Comparison of ENCODE assay signal across 7 cellular contexts in the genomic region with DNA sequence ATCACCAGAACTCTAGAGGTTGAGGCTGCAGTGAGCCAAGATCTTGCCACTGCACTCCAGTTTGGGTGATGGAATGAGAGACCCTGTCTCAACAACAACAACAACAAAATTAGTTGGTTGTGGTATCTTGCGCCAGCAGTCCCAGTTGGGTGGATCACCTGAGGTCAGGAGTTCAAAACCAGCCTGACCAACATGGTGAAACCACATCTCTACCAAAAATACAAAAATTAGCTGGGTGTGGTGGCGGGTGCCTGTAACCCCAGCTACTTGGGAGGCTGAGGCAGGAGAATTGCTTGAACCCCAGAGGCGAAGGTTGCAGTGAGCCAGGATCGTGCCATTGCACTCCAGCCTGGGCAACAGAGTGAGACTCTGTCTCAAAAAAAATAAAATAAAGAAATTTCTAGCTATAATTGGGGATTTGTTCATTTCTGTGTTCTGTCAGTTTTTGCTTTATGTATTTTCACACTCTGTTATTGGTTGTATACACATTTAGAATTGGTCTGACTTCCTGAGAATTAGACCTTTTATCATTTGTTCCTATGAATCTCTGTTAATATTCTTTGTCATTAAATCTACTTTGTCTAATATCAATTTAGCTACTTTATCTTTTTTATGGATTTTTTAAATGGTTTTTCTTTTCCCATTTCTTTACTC. TPM values are rescaled to one million over a fixed set of nuclear protein-coding genes. Genes with fewer than 3 reads are reported as not detected.
A peak's percentile ranks its signal among the peaks of the same experiment; 100 is the strongest.
DNase-seq lines count a peak whose midpoint lies in the region; ATAC-seq and TF ChIP-seq lines count a peak whose summit lies in the region.
"Not testable (repeated sequence)": the region's sequence is repeated elsewhere in the genome, so short reads cannot be mapped to it uniquely, and the experiment has no call there.

No MANE protein-coding gene starts in this region.

- H3K36me3 Mint-ChIP-seq in Calu3 (ENCODE audit: insufficient read depth, unreplicated experiment): peaks cover 43% of the 10 kb centered on the region
- H3K36me3 Mint-ChIP-seq in activated CD8-positive, alpha-beta memory T cell treated with anti-CD3 and anti-CD28 coated beads, Interleukin-2, amount 10 ng/mL, durations not matched to agents 7 days and 5 days: peaks cover 40% of the 10 kb centered on the region
- H3K36me3 Mint-ChIP-seq in activated naive CD4-positive, alpha-beta T cell treated with anti-CD3 and anti-CD28 coated beads, Interleukin-2, amount 50 U/mL, for 24 hours: peaks cover 22% of the 10 kb centered on the region
- H3K36me3 Mint-ChIP-seq in dendritic cell treated with granulocyte-macrophage colony-stimulating factor and Interleukin-4, amounts not matched to agents 40 ng/mL and 50 ng/mL, for 4 days (ENCODE audit: low read depth): peaks cover 42% of the 10 kb centered on the region
- H3K36me3 Mint-ChIP-seq in stimulated activated memory B cell treated with anti-CD40 and anti-IgM and Interleukin-4, amounts not matched to agents 10 μg/mL and 1 μg/mL and 100 μg/mL, for 72 hours: peaks cover 36% of the 10 kb centered on the region

- not testable (repeated sequence) for H3K27me3 ChIP-seq in RWPE2 (ENCODE audit: insufficient read depth, poor library complexity, severe bottlenecking); neutrophil

- not testable (repeated sequence) for H3K9me3 Mint-ChIP-seq in Calu3 (ENCODE audit: low read depth, unreplicated experiment); activated CD8-positive, alpha-beta memory T cell treated with anti-CD3 and anti-CD28 coated beads, Interleukin-2, amount 10 ng/mL, durations not matched to agents 7 days and 5 days (ENCODE audit: low read depth); activated naive CD4-positive, alpha-beta T cell treated with anti-CD3 and anti-CD28 coated beads, Interleukin-2, amount 50 U/mL, for 24 hours; dendritic cell treated with granulocyte-macrophage colony-stimulating factor and Interleukin-4, amounts not matched to agents 40 ng/mL and 50 ng/mL, for 4 days; stimulated activated memory B cell treated with anti-CD40 and anti-IgM and Interleukin-4, amounts not matched to agents 10 μg/mL and 1 μg/mL and 100 μg/mL, for 72 hours

- CTCF ChIA-PET in Calu3 (lab: Charles Lee): not testable (repeated sequence)
- CTCF ChIA-PET in activated CD8-positive, alpha-beta memory T cell treated with anti-CD3 and anti-CD28 coated beads, Interleukin-2, amount 10 ng/mL, durations not matched to agents 7 days and 5 days (lab: Charles Lee): interaction anchor here (0.7 to 1.7 kb wide), 7 partner anchors 11 to 100 kb away, joined by 3 to 5 read pairs (median 4); no protein-coding TSS in a partner anchor

- not testable (repeated sequence) for DNase-seq in Calu3; RWPE2 (ENCODE audit: low spot score); activated CD8-positive, alpha-beta memory T cell treated with anti-CD3 and anti-CD28 coated beads, Interleukin-2, amount 10 ng/mL, durations not matched to agents 7 days and 5 days

- not testable (repeated sequence) for H3K27me3 Mint-ChIP-seq in Calu3 (ENCODE audit: unreplicated experiment); activated CD8-positive, alpha-beta memory T cell treated with anti-CD3 and anti-CD28 coated beads, Interleukin-2, amount 10 ng/mL, durations not matched to agents 7 days and 5 days; activated naive CD4-positive, alpha-beta T cell treated with anti-CD3 and anti-CD28 coated beads, Interleukin-2, amount 50 U/mL, for 24 hours; dendritic cell treated with granulocyte-macrophage colony-stimulating factor and Interleukin-4, amounts not matched to agents 40 ng/mL and 50 ng/mL, for 4 days; stimulated activated memory B cell treated with anti-CD40 and anti-IgM and Interleukin-4, amounts not matched to agents 10 μg/mL and 1 μg/mL and 100 μg/mL, for 72 hours

- H3K4me1 ChIP-seq in RWPE2 (ENCODE audit: insufficient read depth, poor library complexity, severe bottlenecking): peaks cover 66% of the 10 kb centered on the region
- peaks cover 18 to 26% of the 10 kb centered on the region in 2 experiments for H3K4me1 ChIP-seq in neutrophil (ENCODE audit: control insufficient read depth in 1 of 2, insufficient read depth in 1 of 2, low read depth in 1 of 2, low read length in 1 of 2)

- H3K4me3 Mint-ChIP-seq in Calu3 (ENCODE audit: low read depth, unreplicated experiment); activated CD8-positive, alpha-beta memory T cell treated with anti-CD3 and anti-CD28 coated beads, Interleukin-2, amount 10 ng/mL, durations not matched to agents 7 days and 5 days; dendritic cell treated with granulocyte-macrophage colony-stimulating factor and Interleukin-4, amounts not matched to agents 40 ng/mL and 50 ng/mL, for 4 days; stimulated activated memory B cell treated with anti-CD40 and anti-IgM and Interleukin-4, amounts not matched to agents 10 μg/mL and 1 μg/mL and 100 μg/mL, for 72 hours: not testable (repeated sequence)
- peak overlapping the region; percentile 19 for H3K4me3 Mint-ChIP-seq in activated naive CD4-positive, alpha-beta T cell treated with anti-CD3 and anti-CD28 coated beads, Interleukin-2, amount 50 U/mL, for 24 hours

- H3K4me3 ChIP-seq in RWPE2 (ENCODE audit: severe bottlenecking); neutrophil (ENCODE audit: low read depth in 1 of 2, low read length in 1 of 2): not testable (repeated sequence)

- TF ChIP-seq CTCF in Calu3 (IDR thresholded peaks at IDR 0.05; ENCODE audit: unreplicated experiment); RWPE2 (IDR thresholded peaks at IDR 0.05; ENCODE audit: poor library complexity, severe bottlenecking); neutrophil (IDR thresholded peaks at IDR 0.05): not testable (repeated sequence)

- intact Hi-C loops in Calu3 (cut with micrococcal nuclease; ENCODE audit: unreplicated experiment); dendritic cell treated with granulocyte-macrophage colony-stimulating factor and Interleukin-4, amounts not matched to agents 40 ng/mL and 50 ng/mL, for 4 days (cut with micrococcal nuclease): not testable (repeated sequence)

- peak overlapping the region; percentile 99 for H3K27ac ChIP-seq in RWPE2 (ENCODE audit: poor library complexity, severe bottlenecking)
- peak overlapping the region; percentile 48 for H3K27ac ChIP-seq in neutrophil

- H3K4me1 Mint-ChIP-seq in Calu3 (ENCODE audit: low read depth, unreplicated experiment): peaks cover 18% of the 10 kb centered on the region
- peaks cover 65% of the 10 kb centered on the region for H3K4me1 Mint-ChIP-seq in activated CD8-positive, alpha-beta memory T cell treated with anti-CD3 and anti-CD28 coated beads, Interleukin-2, amount 10 ng/mL, durations not matched to agents 7 days and 5 days
- peaks cover 73% of the 10 kb centered on the region for H3K4me1 Mint-ChIP-seq in activated naive CD4-positive, alpha-beta T cell treated with anti-CD3 and anti-CD28 coated beads, Interleukin-2, amount 50 U/mL, for 24 hours
- peaks cover 38% of the 10 kb centered on the region for H3K4me1 Mint-ChIP-seq in dendritic cell treated with granulocyte-macrophage colony-stimulating factor and Interleukin-4, amounts not matched to agents 40 ng/mL and 50 ng/mL, for 4 days (ENCODE audit: low read depth)
- H3K4me1 Mint-ChIP-seq in stimulated activated memory B cell treated with anti-CD40 and anti-IgM and Interleukin-4, amounts not matched to agents 10 μg/mL and 1 μg/mL and 100 μg/mL, for 72 hours: peaks cover 35% of the 10 kb centered on the region

- H3K27ac Mint-ChIP-seq in Calu3 (ENCODE audit: unreplicated experiment): peak overlapping the region; percentile 69
- H3K27ac Mint-ChIP-seq in activated CD8-positive, alpha-beta memory T cell treated with anti-CD3 and anti-CD28 coated beads, Interleukin-2, amount 10 ng/mL, durations not matched to agents 7 days and 5 days: peak overlapping the region; percentile 47
- peak overlapping the region; percentile 72 for H3K27ac Mint-ChIP-seq in activated naive CD4-positive, alpha-beta T cell treated with anti-CD3 and anti-CD28 coated beads, Interleukin-2, amount 50 U/mL, for 24 hours
- H3K27ac Mint-ChIP-seq in dendritic cell treated with granulocyte-macrophage colony-stimulating factor and Interleukin-4, amounts not matched to agents 40 ng/mL and 50 ng/mL, for 4 days: peak overlapping the region; percentile 90
- peak overlapping the region; percentile 92 for H3K27ac Mint-ChIP-seq in stimulated activated memory B cell treated with anti-CD40 and anti-IgM and Interleukin-4, amounts not matched to agents 10 μg/mL and 1 μg/mL and 100 μg/mL, for 72 hours

- H3K36me3 ChIP-seq in RWPE2 (ENCODE audit: low read depth): peaks cover 16% of the 10 kb centered on the region
- H3K36me3 ChIP-seq in neutrophil: peaks cover 71% of the 10 kb centered on the region

- H3K9me3 ChIP-seq in RWPE2 (ENCODE audit: severe bottlenecking); neutrophil: not testable (repeated sequence)

- not testable (repeated sequence) for BruUV-seq in Calu3 (replicated peaks; lab: Mats Ljungman, UMichigan)

- not testable (repeated sequence) for ATAC-seq in RWPE2 (ENCODE audit: low read depth); activated CD8-positive, alpha-beta memory T cell treated with anti-CD3 and anti-CD28 coated beads, Interleukin-2, amount 10 ng/mL, durations not matched to agents 7 days and 5 days; stimulated activated memory B cell treated with anti-CD40 and anti-IgM and Interleukin-4, amounts not matched to agents 10 μg/mL and 1 μg/mL and 100 μg/mL, for 72 hours

RNA-seq across cellular contexts. Expression of a gene that starts 51.7 kb away (rescaled TPM):
- 306 and 315 TPM in 2 replicates for total RNA-seq in Calu3 (2022)
- 100 to 1,000 TPM; 279 to 396 TPM for total RNA-seq in activated CD8-positive, alpha-beta memory T cell treated with anti-CD3 and anti-CD28 coated beads, Interleukin-2, amount 10 ng/mL, durations not matched to agents 7 days and 5 days

RNA-seq across cellular contexts. Expression of a gene that starts 51.9 kb away (rescaled TPM):
- total RNA-seq in Calu3 (2022): 29.8 and 32.3 TPM in 2 replicates
- total RNA-seq in activated CD8-positive, alpha-beta memory T cell treated with anti-CD3 and anti-CD28 coated beads, Interleukin-2, amount 10 ng/mL, durations not matched to agents 7 days and 5 days: 10 to 100 TPM; 28.2 to 37.8 TPM
